ENCODE assay signal across 11 cellular contexts in the genomic region with DNA sequence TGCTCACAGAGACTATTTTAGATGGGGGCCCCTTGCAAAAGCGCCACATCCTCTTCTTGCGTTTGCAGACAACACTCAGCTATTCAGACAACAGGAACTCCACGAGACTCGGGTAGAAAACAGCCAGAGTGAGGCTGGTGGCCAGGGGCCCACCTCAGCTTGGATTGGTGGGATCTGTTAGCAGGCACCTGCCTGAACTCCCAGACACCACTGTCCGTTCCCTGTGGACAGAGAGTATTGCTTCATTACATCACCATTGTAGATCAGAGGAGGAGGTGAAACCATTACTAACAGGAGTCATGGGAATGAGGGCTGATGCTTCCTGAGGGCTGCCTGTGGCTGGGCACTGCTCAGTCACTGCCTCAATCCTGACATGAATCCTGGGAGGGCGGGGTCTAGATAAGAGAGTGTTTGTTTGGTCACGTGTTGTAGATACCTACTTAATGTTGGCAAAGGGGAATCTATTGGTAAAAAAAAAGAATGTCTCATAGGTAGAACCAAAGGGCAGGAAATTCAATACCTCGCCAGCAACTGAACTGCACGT. TPM values are rescaled to one million over a fixed set of nuclear protein-coding genes. Genes with fewer than 3 reads are reported as not detected.
DNase-seq lines count a peak whose midpoint lies in the region; ATAC-seq and TF ChIP-seq lines count a peak whose summit lies in the region.
"Had no signal": no experiment of that assay in that cellular context is flagged by ENCODE, and none has a peak within 500 bp of the region (broad histone marks: within the 10 kb centered on the region; RNA-seq: fewer than 3 reads in every experiment).

No MANE protein-coding gene starts in this region.

- H3K4me2 ChIP-seq in OCI-LY7 (ENCODE audit: low read length) (peak overlapping the region; percentile 60), SK-N-SH (no peak overlapping the region)

- 74 to 84% (median 80%) methylated on average over 9 of the region's 9 CpGs for WGBS in psoas muscle, 3 donors
- 79 to 83% methylated on average over 9 of the region's 9 CpGs for WGBS in thyroid gland, 2 donors
- 74% methylated on average over 7 of the region's 9 CpGs for WGBS in SK-N-SH (ENCODE audit: low lambda C conversion rate)

- H2AFZ ChIP-seq in OCI-LY7 (ENCODE audit: low read length) (peak overlapping the region; percentile 22; the same call in 1 of the 2 replicates), SK-N-SH (ENCODE audit: low read depth) (no peak overlapping the region)

- H3K4me3 Mint-ChIP-seq in central memory CD8-positive, alpha-beta T cell = no peak overlapping the region

- TF ChIP-seq CTCF in OCI-LY7 (conservative IDR thresholded peaks at IDR 0.05; ENCODE audit: low read length) = no peak
- no peak for TF ChIP-seq CTCF in psoas muscle (IDR thresholded peaks at IDR 0.05)
- no peak for TF ChIP-seq CTCF in thyroid gland (IDR thresholded peaks at IDR 0.05)
- TF ChIP-seq CTCF in SK-N-SH (IDR thresholded peaks at IDR 0.05) = no peak

- no peak for TF ChIP-seq POLR2A in thyroid gland (IDR thresholded peaks at IDR 0.05)

- H3K36me3 ChIP-seq in OCI-LY7 (ENCODE audit: insufficient read depth, low read length) (no peaks in the 10 kb centered on the region), psoas muscle (ENCODE audit: insufficient read depth in 1 of 2, low read depth in 1 of 2) (no peaks in the 10 kb centered on the region), thyroid gland (no peaks in the 10 kb centered on the region), SK-N-SH (replicated peaks in 1 of 2; ENCODE audit: control insufficient read depth in 1 of 2, insufficient read depth in 2 of 2, low read length in 1 of 2) (no peaks in the 10 kb centered on the region)
- H3K36me3 ChIP-seq: prostate gland had no signal

- H3K9me3 ChIP-seq in OCI-LY7 (ENCODE audit: low read length) (no peaks in the 10 kb centered on the region), psoas muscle (no peaks in the 10 kb centered on the region), thyroid gland (no peaks in the 10 kb centered on the region), SK-N-SH (no peaks in the 10 kb centered on the region)
- H3K9me3 ChIP-seq: prostate gland had no signal

- BruUV-seq in OCI-LY7 (replicated peaks; lab: Mats Ljungman, UMichigan) = no TSS peak

- peaks cover 12% of the 10 kb centered on the region for H3K4me1 Mint-ChIP-seq in central memory CD8-positive, alpha-beta T cell

- H3K36me3 Mint-ChIP-seq in central memory CD8-positive, alpha-beta T cell (ENCODE audit: insufficient read depth) = peaks cover 9% of the 10 kb centered on the region

- H3K27me3 Mint-ChIP-seq in central memory CD8-positive, alpha-beta T cell = no peaks in the 10 kb centered on the region

- H3K4me3 ChIP-seq in OCI-LY7 (ENCODE audit: low read depth, low read length, poor library complexity, severe bottlenecking) (peak overlapping the region; percentile 21), psoas muscle (no peak overlapping the region), thyroid gland (replicated peaks in 1 of 3) (no peak overlapping the region), SK-N-SH (ENCODE audit: low read depth in 2 of 2, low read length in 1 of 2) (no peak overlapping the region)
- H3K4me3 ChIP-seq: prostate gland had no signal

- H3F3A ChIP-seq in SK-N-SH (replicated peaks; ENCODE audit: insufficient read depth) = no peaks in the 10 kb centered on the region

- TF ChIP-seq EP300 in SK-N-SH (IDR thresholded peaks at IDR 0.05; ENCODE audit: borderline replicate concordance in 1 of 2, low read depth in 1 of 2, low read length in 1 of 2) = no peak

- intact Hi-C loops in OCI-LY7 (cut with micrococcal nuclease; ENCODE audit: unreplicated experiment) = loop anchor here (5.0 kb wide), 1 partner anchor 372 kb away; no protein-coding TSS in a partner anchor
- intact Hi-C loops in psoas muscle (cut with DNase I) = loop anchor here (10.0 kb wide), 2 partner anchors 369 to 399 kb away; no protein-coding TSS in a partner anchor
- intact Hi-C loops in thyroid gland (cut with DNase I) = loop anchor here (10.0 kb wide), 1 partner anchor 399 kb away; no protein-coding TSS in a partner anchor

- H3K79me2 ChIP-seq in OCI-LY7 (ENCODE audit: insufficient read depth, low read depth, low read length) (peaks cover under 1% of the 10 kb centered on the region), SK-N-SH (ENCODE audit: insufficient read depth) (peaks cover 1% of the 10 kb centered on the region; the same call in 1 of the 2 replicates)

- no peaks in the 10 kb centered on the region for H3K27me3 ChIP-seq in psoas muscle (ENCODE audit: insufficient read depth in 3 of 3, low read length in 2 of 3)
- H3K27me3 ChIP-seq in thyroid gland = no peaks in the 10 kb centered on the region
- no peaks in the 10 kb centered on the region for H3K27me3 ChIP-seq in SK-N-SH (ENCODE audit: insufficient read depth)

- H4K20me1 ChIP-seq in OCI-LY7 (ENCODE audit: insufficient read depth, low read length) = no peaks in the 10 kb centered on the region
- H4K20me1 ChIP-seq in SK-N-SH (ENCODE audit: insufficient read depth) = no peaks in the 10 kb centered on the region

- TF ChIP-seq RAD21 in SK-N-SH (IDR thresholded peaks at IDR 0.05; ENCODE audit: low read length) = no peak

- CTCF ChIA-PET in OCI-LY7 (lab: Charles Lee; ENCODE audit: unreplicated experiment) (interaction anchor here (1.2 to 1.7 kb wide), 2 partner anchors 17 to 70 kb away, joined by 4 to 5 read pairs; no protein-coding TSS in a partner anchor), SK-N-SH (lab: Yijun Ruan, JAX) (interaction anchor here (0.6 to 9.9 kb wide), 6 partner anchors 8 to 395 kb away, joined by 3 to 78 read pairs (median 4); no protein-coding TSS in a partner anchor)

- H3K27ac ChIP-seq in OCI-LY7 (ENCODE audit: low read depth, low read length, poor library complexity, severe bottlenecking) (peak overlapping the region; percentile 83), psoas muscle (peak overlapping the region; percentile 2), thyroid gland (no peak overlapping the region), SK-N-SH (ENCODE audit: low read depth in 2 of 2, low read length in 1 of 2) (no peak overlapping the region)
- H3K27ac ChIP-seq: prostate gland had no signal

- peak overlapping the region; percentile 81 for H3K27ac Mint-ChIP-seq in central memory CD8-positive, alpha-beta T cell (ENCODE audit: low read depth)

- ATAC-seq in central memory CD8-positive, alpha-beta T cell (replicated peaks; ENCODE audit: extremely low read depth, poor library complexity, severe bottlenecking) = peak; percentile 48
- no peak for ATAC-seq in psoas muscle

- H3K9me2 ChIP-seq in OCI-LY7 (ENCODE audit: insufficient read depth, low read length) = no peaks in the 10 kb centered on the region
- H3K9me2 ChIP-seq in SK-N-SH = no peaks in the 10 kb centered on the region

- H3K9ac ChIP-seq in SK-N-SH = no peak overlapping the region

- peaks cover 82% of the 10 kb centered on the region for H3K4me1 ChIP-seq in OCI-LY7 (ENCODE audit: insufficient read depth, low read length, poor library complexity, severe bottlenecking)
- peaks cover 8% of the 10 kb centered on the region for H3K4me1 ChIP-seq in psoas muscle
- H3K4me1 ChIP-seq in thyroid gland = no peaks in the 10 kb centered on the region
- H3K4me1 ChIP-seq in SK-N-SH (ENCODE audit: control insufficient read depth in 1 of 2, insufficient read depth in 2 of 2, low read depth in 1 of 2, low read length in 1 of 2) = no peaks in the 10 kb centered on the region
- H3K4me1 ChIP-seq: prostate gland had no signal

- no peaks in the 10 kb centered on the region for H3K9me3 Mint-ChIP-seq in central memory CD8-positive, alpha-beta T cell

- POLR2A ChIA-PET in OCI-LY7 (lab: Charles Lee) = interaction anchor here (0.5 to 2.5 kb wide), 12 partner anchors 11 to 371 kb away, joined by 3 to 20 read pairs (median 4); no protein-coding TSS in a partner anchor
- POLR2A ChIA-PET in SK-N-SH (lab: Yijun Ruan, JAX) = no interaction called here

- DNase-seq in NCI-H2171 treated with DMSO at 0.1 percent for 48 hours (lab: John Stamatoyannopoulos, UW) (peak; percentile 53), NCI-H2171 (lab: John Stamatoyannopoulos, UW) (no peak), OCI-LY7 (ENCODE audit: low spot score) (peak; percentile 79), psoas muscle (no peak), thyroid gland (no peak), dedifferentiated amniotic fluid mesenchymal stem cell (ENCODE audit: extremely low spot score) (no peak), SK-N-SH (no peak)
- peak in 1 of 2 donors; percentile 30 for DNase-seq in central memory CD8-positive, alpha-beta T cell (ENCODE audit: low spot score in 2 of 2)
- DNase-seq: 8988T, cortex of kidney had no signal

TF ChIP-seq in SK-N-SH, 30 proteins besides CTCF, POLR2A, EP300 and RAD21:
- TF ChIP-seq MXI1 (IDR thresholded peaks at IDR 0.05; ENCODE audit: low read depth, low read length) = no peak
- no peak for TF ChIP-seq FOXM1 (IDR thresholded peaks at IDR 0.05; ENCODE audit: low read depth)
- TF ChIP-seq FOXJ3 (CRISPR knock-in tag; IDR thresholded peaks at IDR 0.05) = no peak
TF ChIP-seq in SK-N-SH: peak in this region for 0.

RNA-seq across cellular contexts. Expression of a gene that starts 4.4 kb away (rescaled TPM):
- 114 and 118 TPM in 2 replicates for total RNA-seq in OCI-LY7 (2014; rRNA removed; shearing (Covaris generic))
- 243 and 277 TPM in 2 replicates for total RNA-seq in OCI-LY7 (2022)
- 100 to 1,000 TPM; 234 to 319 (median 272) TPM for total RNA-seq in psoas muscle
- polyA plus RNA-seq in psoas muscle = 100 to 1,000 TPM in 1 of 3 donors, 10 to 100 TPM in 2; 72.3 to 268 (median 93.1) TPM
- 10 to 100 TPM; 39.6 to 52.5 (median 44.9) TPM for total RNA-seq in thyroid gland
- polyA plus RNA-seq in SK-N-SH (2012; rRNA removed) = 26.2 and 27.0 TPM in 2 replicates
- polyA plus RNA-seq in SK-N-SH (2012; cell fraction: cytosol; rRNA removed) = 16.1 and 21.6 TPM in 2 replicates
- 28.8 and 31.1 TPM in 2 replicates for polyA plus RNA-seq in SK-N-SH (2012; cell fraction: nucleus; rRNA removed)

Comparison
In these comparisons a context has a peak if more than half of its experiments do, and no peak if none do; other contexts are left out.
1. DNase-seq: peak in NCI-H2171 treated with DMSO at 0.1 percent for 48 hours (single experiment) and OCI-LY7 (single experiment); none in NCI-H2171 (single experiment), psoas muscle (0 of 2), thyroid gland (0 of 2), dedifferentiated amniotic fluid mesenchymal stem cell (single experiment) and SK-N-SH (single experiment).
2. H3K27ac ChIP-seq: peak in OCI-LY7 (single experiment) and psoas muscle (single experiment); none in thyroid gland (0 of 3) and SK-N-SH (0 of 2).